ENCODE assay signal across 23 cellular contexts in genomic region chr11:58637367-58637766, GRCh38.
"Had no signal": no experiment of that assay in that cellular context is flagged by ENCODE, and none has a peak within 500 bp of the region (broad histone marks: within the 10 kb centered on the region; RNA-seq: fewer than 3 reads in every experiment).

No MANE protein-coding gene starts in this region.

- H3K36me3 Mint-ChIP-seq: activated naive CD4-positive, alpha-beta T cell treated with anti-CD3 and anti-CD28 coated beads, Interleukin-2, amount 50 U/mL, for 24 hours; WTC11 had no signal

- H3K4me3 Mint-ChIP-seq: activated CD4-positive, alpha-beta T cell treated with anti-CD3 and anti-CD28 coated beads, Interleukin-2, amount 10 ng/mL, durations not matched to agents 24 days and 14 days; activated naive CD4-positive, alpha-beta T cell treated with anti-CD3 and anti-CD28 coated beads, Interleukin-2, amount 50 U/mL, for 24 hours; activated T-cell treated with anti-CD3 and anti-CD28 coated beads, Interleukin-2, amount 50 U/mL, for 72 hours; T-helper 17 cell; WTC11 had no signal

- H3K9me3 Mint-ChIP-seq: activated naive CD4-positive, alpha-beta T cell treated with anti-CD3 and anti-CD28 coated beads, Interleukin-2, amount 50 U/mL, for 24 hours; activated T-cell treated with anti-CD3 and anti-CD28 coated beads, Interleukin-2, amount 50 U/mL, for 72 hours; activated T-helper 2 cell treated with anti-CD3 and anti-CD28 coated beads, Interferon-gamma antibody, Interleukin-2, Interleukin-4, amounts not matched to agents 10 μg/mL and 5 μg/mL and 100 μg/mL, durations not matched to agents 14 hours and 24 hours and 36 hours had no signal

- H3K27me3 Mint-ChIP-seq: activated CD4-positive, alpha-beta T cell treated with anti-CD3 and anti-CD28 coated beads, Interleukin-2, amount 10 ng/mL, durations not matched to agents 24 days and 14 days; activated naive CD4-positive, alpha-beta T cell treated with anti-CD3 and anti-CD28 coated beads, Interleukin-2, amount 50 U/mL, for 24 hours; T-helper 17 cell had no signal

- H3K4me1 Mint-ChIP-seq: WTC11 had no signal

- DNase-seq: activated CD4-positive, alpha-beta T cell treated with anti-CD3 and anti-CD28 coated beads for 1 hour; activated CD4-positive, alpha-beta T cell treated with anti-CD3 and anti-CD28 coated beads, Interleukin-2, amount 10 ng/mL, durations not matched to agents 24 days and 14 days; activated CD4-positive, alpha-beta T cell treated with anti-CD3 and anti-CD28 coated beads, Interleukin-2, amount 50 U/mL, for 48 hours; activated CD8-positive, alpha-beta memory T cell treated with anti-CD3 and anti-CD28 coated beads for 24 hours; activated gamma-delta T cell treated with Interleukin-2 at 50 U/mL for 16 hours; activated T-cell treated with anti-CD3 and anti-CD28 coated beads, Interleukin-2, amount 50 U/mL, for 72 hours; aorta; central memory CD4-positive, alpha-beta T cell; MM.1S; NCI-H1105; NCI-H1436; NCI-H1694 treated with DMSO at 0.1 percent for 48 hours; NCI-H2029 treated with DMSO at 0.1 percent for 48 hours; NCI-H345; NCI-H510A; NCI-H526 treated with DMSO at 0.1 percent for 48 hours; SIG-M5; T-helper 17 cell; T-helper 9 cell had no signal

- H3K27ac Mint-ChIP-seq: activated CD4-positive, alpha-beta T cell treated with anti-CD3 and anti-CD28 coated beads, Interleukin-2, amount 10 ng/mL, durations not matched to agents 24 days and 14 days; activated naive CD4-positive, alpha-beta T cell treated with anti-CD3 and anti-CD28 coated beads, Interleukin-2, amount 50 U/mL, for 24 hours; activated T-cell treated with anti-CD3 and anti-CD28 coated beads, Interleukin-2, amount 50 U/mL, for 72 hours; activated T-helper 2 cell treated with anti-CD3 and anti-CD28 coated beads, Interferon-gamma antibody, Interleukin-2, Interleukin-4, amounts not matched to agents 10 μg/mL and 5 μg/mL and 100 μg/mL, durations not matched to agents 14 hours and 24 hours and 36 hours; T-helper 17 cell; WTC11 had no signal

- H3K27ac ChIP-seq: KMS-11 had no signal

- ATAC-seq: activated T-cell treated with anti-CD3 and anti-CD28 coated beads, Interleukin-2, amount 50 U/mL, for 72 hours; T-helper 17 cell; WTC11 had no signal
